In the genomic region with DNA sequence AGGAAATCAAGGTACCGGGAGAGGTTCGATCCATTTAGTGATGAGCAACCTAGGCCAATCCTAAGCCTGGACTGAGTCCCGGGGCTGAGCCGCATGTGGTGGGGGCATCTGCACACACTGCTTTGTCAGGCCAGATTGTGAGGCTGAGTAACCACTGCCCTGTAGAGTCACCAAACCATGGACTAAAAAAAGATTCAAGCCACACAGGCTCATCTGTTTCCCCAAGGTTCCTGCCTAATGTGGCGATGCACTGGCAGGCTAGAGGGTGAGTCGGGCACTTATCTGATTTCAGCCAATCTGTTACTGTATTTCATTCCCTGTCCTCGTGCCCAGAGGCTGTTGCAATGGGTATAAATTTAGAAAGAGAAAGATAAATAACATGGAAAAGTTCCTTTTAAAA, we compare ENCODE assay signal across 12 cellular contexts.
DNase-seq lines count a peak whose midpoint lies in the region; ATAC-seq and TF ChIP-seq lines count a peak whose summit lies in the region.
"Had no signal": no experiment of that assay in that cellular context is flagged by ENCODE, and none has a peak within 500 bp of the region (broad histone marks: within the 10 kb centered on the region; RNA-seq: fewer than 3 reads in every experiment).

No MANE protein-coding gene starts in this region.

- H3K27ac ChIP-seq in heart left ventricle (peak overlapping the region in 10 of 12 donors; percentile 2 to 70 (median 63)), thoracic aorta (peak overlapping the region; percentile 84 to 89)
- H3K27ac ChIP-seq: 22Rv1 had no signal

- intact Hi-C loops in heart left ventricle (cut with DNase I) = loop anchor here in 1 of 10 donors (10.0 kb wide), 1 partner anchor 121 kb away; no protein-coding TSS in a partner anchor

- DNase-seq in NOMO-1 treated with DMSO at 0.1 percent for 48 hours (lab: John Stamatoyannopoulos, UW; ENCODE audit: unreplicated experiment) (peak; percentile 17), NOMO-1 treated with dmso at 0.1 percent for 144 hours (lab: John Stamatoyannopoulos, UW; ENCODE audit: unreplicated experiment) (no peak), UCSD-AML1 (lab: John Stamatoyannopoulos, UW; ENCODE audit: unreplicated experiment) (peak; percentile 31), heart left ventricle (peak in 3 of 5 donors; percentile 35 to 69 (median 37)), thoracic aorta (ENCODE audit: low spot score) (peak; percentile 53), DMS53 (lab: John Stamatoyannopoulos, UW) (no peak), HT-29 (ENCODE audit: low spot score) (no peak), HPDE6-E6E7 (ENCODE audit: extremely low spot score) (no peak)
- DNase-seq: activated naive CD4-positive, alpha-beta T cell; naive B cell had no signal

- H3K9me3 ChIP-seq in heart left ventricle = no peaks in the 10 kb centered on the region
- no peaks in the 10 kb centered on the region for H3K9me3 ChIP-seq in thoracic aorta

- H3K4me1 ChIP-seq in heart left ventricle (peaks cover 0 to 65% (median 29%) of the 10 kb centered on the region in 12 donors), thoracic aorta (ENCODE audit: control insufficient read depth in 1 of 2, low read depth in 2 of 2) (peaks cover 36 to 55% of the 10 kb centered on the region in 2 donors)

- H3K36me3 ChIP-seq in heart left ventricle = peaks cover 0 to 36% (median 5%) of the 10 kb centered on the region in 9 donors
- no peaks in the 10 kb centered on the region for H3K36me3 ChIP-seq in thoracic aorta

- ATAC-seq in heart left ventricle = peak; percentile 66 to 92 (median 89)
- ATAC-seq in thoracic aorta (ENCODE audit: insufficient number of reproducible peaks, low FRiP score, low read depth) = peak; percentile 90
- ATAC-seq: esophagus mucosa had no signal

- H3K4me3 ChIP-seq in heart left ventricle (no peak overlapping the region), thoracic aorta (peak overlapping the region; percentile 15)

- H3K27me3 ChIP-seq in heart left ventricle (no peaks in the 10 kb centered on the region), thoracic aorta (replicated peaks; ENCODE audit: insufficient read depth) (no peaks in the 10 kb centered on the region)

- no peak for TF ChIP-seq POLR2A in heart left ventricle (IDR thresholded peaks at IDR 0.05)

- WGBS in heart left ventricle, 4 donors = 49 to 70% (median 55%) methylated on average over 7 of the region's 7 CpGs

- TF ChIP-seq CTCF in heart left ventricle (IDR thresholded peaks at IDR 0.05) (no peak), thoracic aorta (IDR thresholded peaks at IDR 0.05) (no peak)

Comparison
In these comparisons a context has a peak if more than half of its experiments do, and no peak if none do; other contexts are left out.
1. DNase-seq: peak in NOMO-1 treated with DMSO at 0.1 percent for 48 hours (single experiment), UCSD-AML1 (single experiment), heart left ventricle (3 of 5) and thoracic aorta (single experiment); none in NOMO-1 treated with dmso at 0.1 percent for 144 hours (single experiment), DMS53 (single experiment), HT-29 (single experiment) and HPDE6-E6E7 (single experiment).